In the genomic region with DNA sequence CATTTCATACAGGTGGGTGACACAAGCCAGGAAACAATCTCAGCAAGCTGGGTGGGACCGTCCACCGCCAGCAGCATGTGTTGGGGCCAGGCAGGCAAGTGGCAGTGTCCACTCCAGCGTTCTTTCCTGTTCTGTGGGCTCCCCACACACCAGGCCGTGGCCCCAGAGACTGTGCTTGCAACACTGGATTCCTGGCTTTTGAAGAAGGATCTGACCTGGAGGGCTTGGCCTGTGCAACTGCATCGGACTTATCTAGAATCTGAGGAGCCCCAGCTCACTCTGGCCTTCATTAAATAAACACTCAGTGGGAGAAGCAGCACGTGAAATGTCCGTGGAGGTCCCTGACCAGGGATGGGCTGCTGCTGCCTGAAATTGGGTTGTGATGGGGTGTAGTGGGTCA, we compare ENCODE assay signal across 23 cellular contexts. TPM values are rescaled to one million over a fixed set of nuclear protein-coding genes. Genes with fewer than 3 reads are reported as not detected.
A peak's percentile ranks its signal among the peaks of the same experiment; 100 is the strongest.
DNase-seq lines count a peak whose midpoint lies in the region; ATAC-seq, FAIRE-seq and TF ChIP-seq lines count a peak whose summit lies in the region.
"Had no signal": no experiment of that assay in that cellular context is flagged by ENCODE, and none has a peak within 500 bp of the region (broad histone marks: within the 10 kb centered on the region; RNA-seq: fewer than 3 reads in every experiment).

No MANE protein-coding gene starts in this region.

- TF ChIP-seq CTCF in GM12878 (IDR thresholded peaks at IDR 0.05 in 2 of 3, conservative IDR thresholded peaks at IDR 0.05 in 1 of 3; ENCODE audit: control insufficient read depth in 2 of 3, extremely low read depth in 1 of 3, insufficient read depth in 1 of 3, low read depth in 3 of 3, low read length in 3 of 3) (no peak), thyroid gland (IDR thresholded peaks at IDR 0.05) (no peak), psoas muscle (IDR thresholded peaks at IDR 0.05) (no peak)

- no peak for FAIRE-seq in GM12878 (lab: Jason Lieb, UNC)

- H3K36me3 Mint-ChIP-seq in activated T-cell treated with anti-CD3 and anti-CD28 coated beads, Interleukin-2, amount 50 U/mL, for 24 hours (ENCODE audit: low read depth), result peaks cover 41% of the 10 kb centered on the region
- peaks cover 0 to 4% (median 1%) of the 10 kb centered on the region in 3 donors for H3K36me3 Mint-ChIP-seq in CD8-positive, alpha-beta memory T cell

- no peak for TF ChIP-seq RAD21 in GM12878 (IDR thresholded peaks at IDR 0.05; ENCODE audit: insufficient read depth, low read depth, low read length)

- H3K4me1 ChIP-seq in GM12878 (ENCODE audit: control insufficient read depth, insufficient read depth, low read length) (peaks cover 43% of the 10 kb centered on the region), thyroid gland (peaks cover 41 to 58% of the 10 kb centered on the region in 2 donors), psoas muscle (peaks cover 7% of the 10 kb centered on the region)
- peaks cover 22% of the 10 kb centered on the region for H3K4me1 ChIP-seq in CD8-positive, alpha-beta memory T cell (ENCODE audit: insufficient read depth, low read length)
- H3K4me1 ChIP-seq: colonic mucosa had no signal

- TF ChIP-seq POLR2A in GM12878 (IDR thresholded peaks at IDR 0.05; ENCODE audit: low read depth, low read length), result no peak
- no peak for TF ChIP-seq POLR2A in thyroid gland (IDR thresholded peaks at IDR 0.05)

- peak overlapping the region; percentile 88 for H3K4me2 ChIP-seq in GM12878 (ENCODE audit: control insufficient read depth, insufficient read depth)

- peak overlapping the region; percentile 89; the same call in 1 of the 2 replicates for H3K4me3 ChIP-seq in GM12878
- no peak overlapping the region for H3K4me3 ChIP-seq in thyroid gland (replicated peaks in 1 of 3)
- H3K4me3 ChIP-seq in CD8-positive, alpha-beta memory T cell (ENCODE audit: low read length), result no peak overlapping the region
- no peak overlapping the region for H3K4me3 ChIP-seq in psoas muscle
- H3K4me3 ChIP-seq: BLaER1 treated with 17β-estradiol and CSF1 and Interleukin-3, amounts not matched to agents 10 nM and 100 nM; colonic mucosa; heart left ventricle; left ventricle myocardium inferior had no signal

- H4K20me1 ChIP-seq in GM12878 (ENCODE audit: control insufficient read depth, insufficient read depth), result no peaks in the 10 kb centered on the region

- RAD21 ChIA-PET in GM12878 (lab: Charles Lee; ENCODE audit: unreplicated experiment), result interaction anchor here (0.9 to 9.7 kb wide), 12 partner anchors 13 to 165 kb away, joined by 3 to 229 read pairs (median 10); no protein-coding TSS in a partner anchor

- no peak overlapping the region for H2AFZ ChIP-seq in GM12878 (ENCODE audit: control insufficient read depth, low read depth, low read length)

- H3K27me3 ChIP-seq in GM12878 (replicated peaks in 1 of 2; ENCODE audit: control insufficient read depth in 2 of 2, insufficient read depth in 2 of 2, low read length in 1 of 2), result no peaks in the 10 kb centered on the region
- H3K27me3 ChIP-seq in thyroid gland, result no peaks in the 10 kb centered on the region
- H3K27me3 ChIP-seq in CD8-positive, alpha-beta memory T cell (ENCODE audit: insufficient read depth, low read length, poor library complexity, severe bottlenecking), result no peaks in the 10 kb centered on the region
- H3K27me3 ChIP-seq in psoas muscle (ENCODE audit: insufficient read depth in 3 of 3, low read length in 2 of 3), result no peaks in the 10 kb centered on the region
- H3K27me3 ChIP-seq: colonic mucosa, heart left ventricle had no signal

- peak overlapping the region; percentile 42; the same call in 1 of the 2 replicates for H3K9ac ChIP-seq in GM12878 (ENCODE audit: control insufficient read depth, insufficient read depth, low read length)
- H3K9ac ChIP-seq: BLaER1 treated with 17β-estradiol and CSF1 and Interleukin-3, amounts not matched to agents 10 nM and 100 nM had no signal

- H3K4me3 Mint-ChIP-seq in activated T-cell treated with anti-CD3 and anti-CD28 coated beads, Interleukin-2, amount 50 U/mL, for 24 hours, result peak overlapping the region; percentile 95
- H3K4me3 Mint-ChIP-seq in CD8-positive, alpha-beta memory T cell, result peak overlapping the region in 3 of 7 donors; percentile 36 to 88 (median 47)

- H3K9me3 ChIP-seq in GM12878 (replicated peaks; ENCODE audit: control insufficient read depth, insufficient read depth, low read length) (no peaks in the 10 kb centered on the region), thyroid gland (no peaks in the 10 kb centered on the region), psoas muscle (no peaks in the 10 kb centered on the region)
- no peaks in the 10 kb centered on the region for H3K9me3 ChIP-seq in CD8-positive, alpha-beta memory T cell (ENCODE audit: low read length)
- H3K9me3 ChIP-seq: BLaER1 treated with 17β-estradiol and CSF1 and Interleukin-3, amounts not matched to agents 10 nM and 100 nM; colonic mucosa; heart left ventricle; left ventricle myocardium inferior; neutrophil had no signal

- WGBS in GM12878 (ENCODE audit: insufficient coverage, insufficient replicate concordance, low lambda C conversion rate, missing lambda C conversion rate), result 62% methylated on average over 7 of the region's 7 CpGs
- 44 to 69% methylated on average over 6 to 7 of the region's 7 CpGs for WGBS in thyroid gland, 2 donors
- 75 to 82% (median 77%) methylated on average over 7 of the region's 7 CpGs for WGBS in psoas muscle, 3 donors

- H3K27me3 Mint-ChIP-seq in activated T-cell treated with anti-CD3 and anti-CD28 coated beads, Interleukin-2, amount 50 U/mL, for 24 hours, result no peaks in the 10 kb centered on the region
- peaks cover 0 to 1% of the 10 kb centered on the region in 2 donors for H3K27me3 Mint-ChIP-seq in CD8-positive, alpha-beta memory T cell

- DNase-seq in activated T-cell treated with anti-CD3 and anti-CD28 coated beads, Interleukin-2, amount 50 U/mL, for 24 hours, result no peak
- DNase-seq in activated T-cell treated with anti-CD3 and anti-CD28 coated beads for 4 hours (no peak), GM12878 (ENCODE audit: low read depth, low spot score) (no peak), left lobe of liver (ENCODE audit: low spot score) (no peak), thyroid gland (peak in 1 of 2 donors; percentile 23), psoas muscle (no peak), putamen (ENCODE audit: low spot score) (no peak)
- no peak for DNase-seq in CD8-positive, alpha-beta memory T cell
- DNase-seq: activated CD4-positive, alpha-beta T cell treated with anti-CD3 and anti-CD28 coated beads for 4 hours; activated naive CD4-positive, alpha-beta T cell treated with anti-CD3 and anti-CD28 coated beads, Interleukin-2, amount 10 ng/mL, durations not matched to agents 7 days and 5 days; colonic mucosa; DMS 273 treated with DMSO at 0.1 percent for 48 hours; heart left ventricle; left ventricle myocardium inferior; MM.1S; NCI-H146; NCI-H2171 treated with DMSO at 0.1 percent for 48 hours; NCI-H526; retina; stimulated activated CD4-positive, alpha-beta T cell treated with anti-CD3 and anti-CD28 coated beads, Interleukin-12 subunit alpha, Interleukin-12 subunit beta, amount 100 ng/mL, for 4 hours had no signal

- no TSS peak for BruUV-seq in GM12878 (replicated peaks; lab: Mats Ljungman, UMichigan)

- POLR2A ChIA-PET in GM12878 (lab: Charles Lee), result interaction anchor here (1.1 to 13.1 kb wide), 9 partner anchors 12 to 87 kb away, joined by 5 to 143 read pairs (median 10); no protein-coding TSS in a partner anchor
- POLR2A ChIA-PET in CD8-positive, alpha-beta memory T cell (lab: Charles Lee), result no interaction called here

- no peaks in the 10 kb centered on the region for H3K9me3 Mint-ChIP-seq in activated T-cell treated with anti-CD3 and anti-CD28 coated beads, Interleukin-2, amount 50 U/mL, for 24 hours
- no peaks in the 10 kb centered on the region for H3K9me3 Mint-ChIP-seq in CD8-positive, alpha-beta memory T cell
- H3K9me3 Mint-ChIP-seq: activated naive CD4-positive, alpha-beta T cell treated with anti-CD3 and anti-CD28 coated beads, Interleukin-2, amount 10 ng/mL, durations not matched to agents 7 days and 5 days had no signal

- H3K79me2 ChIP-seq in GM12878 (ENCODE audit: control insufficient read depth, insufficient read depth, low read length), result peaks cover 80% of the 10 kb centered on the region

- peak overlapping the region; percentile 62 for H3K27ac ChIP-seq in GM12878 (ENCODE audit: control insufficient read depth, insufficient read depth)
- peak overlapping the region in 2 of 3 donors; percentile 27 to 49 for H3K27ac ChIP-seq in thyroid gland
- no peak overlapping the region for H3K27ac ChIP-seq in CD8-positive, alpha-beta memory T cell (ENCODE audit: low read depth, low read length)
- H3K27ac ChIP-seq in psoas muscle, result no peak overlapping the region
- H3K27ac ChIP-seq: BLaER1 treated with 17β-estradiol and CSF1 and Interleukin-3, amounts not matched to agents 10 nM and 100 nM; colonic mucosa; heart left ventricle; HL-60; left ventricle myocardium inferior; neutrophil had no signal

- ATAC-seq in GM12878 (no peak), left lobe of liver (peak; percentile 15), psoas muscle (no peak)
- ATAC-seq: heart left ventricle had no signal

- SMC1A ChIA-PET in GM12878 (lab: Charles Lee; ENCODE audit: uncharacterized antibody, unreplicated experiment), result interaction anchor here (0.6 to 11.6 kb wide), 16 partner anchors 13 to 222 kb away, joined by 3 to 228 read pairs (median 14); no protein-coding TSS in a partner anchor

- H3K36me3 ChIP-seq in GM12878 (ENCODE audit: control insufficient read depth in 2 of 2, insufficient read depth in 2 of 2, low read length in 1 of 2) (peaks cover 0 to 1% of the 10 kb centered on the region in 2 experiments; a peak in 2 of 4 replicates), thyroid gland (no peaks in the 10 kb centered on the region), psoas muscle (ENCODE audit: insufficient read depth in 1 of 2, low read depth in 1 of 2) (no peaks in the 10 kb centered on the region)
- H3K36me3 ChIP-seq in CD8-positive, alpha-beta memory T cell (ENCODE audit: insufficient read depth, low read length), result no peaks in the 10 kb centered on the region
- H3K36me3 ChIP-seq: colonic mucosa, left ventricle myocardium inferior, neutrophil had no signal

- peaks cover 73% of the 10 kb centered on the region for H3K4me1 Mint-ChIP-seq in activated T-cell treated with anti-CD3 and anti-CD28 coated beads, Interleukin-2, amount 50 U/mL, for 24 hours (ENCODE audit: low read depth)
- peaks cover 45 to 69% (median 60%) of the 10 kb centered on the region in 3 donors for H3K4me1 Mint-ChIP-seq in CD8-positive, alpha-beta memory T cell

- no peak for TF ChIP-seq EP300 in GM12878 (IDR thresholded peaks at IDR 0.05; ENCODE audit: borderline replicate concordance in 1 of 2, control insufficient read depth in 1 of 2, low read depth in 2 of 2, low read length in 2 of 2)

- CTCF ChIA-PET in GM12878 (lab: Yijun Ruan, JAX), result interaction anchor here (0.6 to 6.6 kb wide), 14 partner anchors 9 to 223 kb away, joined by 3 to 69 read pairs (median 10); no protein-coding TSS in a partner anchor
- CTCF ChIA-PET in CD8-positive, alpha-beta memory T cell (lab: Charles Lee), result no interaction called here

- intact Hi-C loops in GM12878 (cut with micrococcal nuclease; ENCODE audit: unreplicated experiment) (loop anchor here (2.0 to 5.0 kb wide), 5 partner anchors 13 to 222 kb away; no protein-coding TSS in a partner anchor), thyroid gland (cut with DNase I) (loop anchor here (10.0 kb wide), 1 partner anchor 135 kb away; no protein-coding TSS in a partner anchor), psoas muscle (cut with DNase I) (loop anchor here (5.0 to 10.0 kb wide), 6 partner anchors 33 to 885 kb away; a partner anchor contains a TSS)

- no peak overlapping the region for H3K27ac Mint-ChIP-seq in activated T-cell treated with anti-CD3 and anti-CD28 coated beads, Interleukin-2, amount 50 U/mL, for 24 hours
- peak overlapping the region in 1 of 8 donors; percentile 51 for H3K27ac Mint-ChIP-seq in CD8-positive, alpha-beta memory T cell
- H3K27ac Mint-ChIP-seq: activated naive CD4-positive, alpha-beta T cell treated with anti-CD3 and anti-CD28 coated beads, Interleukin-2, amount 10 ng/mL, durations not matched to agents 7 days and 5 days had no signal

- in situ Hi-C loops in GM12878 (cut with MboI), result loop anchor here (5.0 to 25.0 kb wide), 4 partner anchors 107 to 1278 kb away; a partner anchor contains a TSS

RNA-seq across cellular contexts. Expression of a gene that starts 3.2 kb away (rescaled TPM):
- total RNA-seq in GM12878 (2013; cell fraction: nucleolus; rRNA removed), result 502 and 598 TPM in 2 replicates
- total RNA-seq in GM12878 (2014; rRNA removed) (21.4 and 26.1 TPM in 2 replicates), GM12878 (2014; rRNA removed; fragmentation: Illumina TruSeq; extraction: Trizol) (19.7 and 20.1 TPM in 2 replicates), GM12878 (2021) (60.7 and 64.9 TPM in 2 replicates), left lobe of liver (11.4 TPM), thyroid gland (10 to 100 TPM; 35.9 to 75.5 (median 67.7) TPM), psoas muscle (10 to 100 TPM; 46.5 to 93.0 (median 70.7) TPM)
- 9.6 TPM for polyA plus RNA-seq in GM12878 (2011; ENCODE audit: low read depth)
- polyA plus RNA-seq in GM12878 (2011; rRNA removed) (48.2 and 66.6 TPM in 2 replicates), GM12878 (2014; fragmentation: Illumina TruSeq; extraction: Trizol) (29.2 and 44.1 TPM in 2 replicates), GM12878 (2014; fragmentation: Nextera tagmentation; extraction: Ambion mirVana) (1 to 10 TPM in 1 of 2 experiments, under 1 TPM in 1; 0.97 to 1.7 TPM), GM12878 (2014; rRNA removed) (44.7 and 47.2 TPM in 2 replicates), GM12878 (2016; fragmentation: Nextera tagmentation; extraction: Ambion mirVana) (10 to 100 TPM; 17.5 to 18.3 TPM), psoas muscle (10 to 100 TPM in 2 of 3 donors, 1 to 10 TPM in 1; 7.8 to 14.5 (median 12.9) TPM)
- polyA plus RNA-seq in GM12878 (2011; cell fraction: cytosol; rRNA removed), result 61.2 and 63.3 TPM in 2 replicates
- 337 and 354 TPM in 2 replicates for polyA plus RNA-seq in GM12878 (2011; cell fraction: nucleus; rRNA removed)
- polyA plus RNA-seq in GM12878 (2012), result 14.1 and 24.0 TPM in 2 replicates
- polyA minus RNA-seq in GM12878 (2011; rRNA and poly(A)+ RNA removed), result 99.3 and 144 TPM in 2 replicates
- 35.6 and 42.5 TPM in 2 replicates for polyA minus RNA-seq in GM12878 (2011; cell fraction: cytosol; rRNA and poly(A)+ RNA removed)
- polyA minus RNA-seq in GM12878 (2011; cell fraction: nucleus; rRNA and poly(A)+ RNA removed), result 107 and 177 TPM in 2 replicates
- total RNA-seq in CD8-positive, alpha-beta memory T cell, result 10 to 100 TPM; 26.3 to 26.9 TPM
- 2.9 TPM for polyA plus RNA-seq in CD8-positive, alpha-beta memory T cell

Comparison
In these comparisons a context has a peak if more than half of its experiments do, and no peak if none do; other contexts are left out.
1. H3K27ac ChIP-seq: peak in GM12878 (single experiment) and thyroid gland (2 of 3); none in CD8-positive, alpha-beta memory T cell (single experiment) and psoas muscle (single experiment).